ENCODE assay signal across 8 cellular contexts in the genomic region with DNA sequence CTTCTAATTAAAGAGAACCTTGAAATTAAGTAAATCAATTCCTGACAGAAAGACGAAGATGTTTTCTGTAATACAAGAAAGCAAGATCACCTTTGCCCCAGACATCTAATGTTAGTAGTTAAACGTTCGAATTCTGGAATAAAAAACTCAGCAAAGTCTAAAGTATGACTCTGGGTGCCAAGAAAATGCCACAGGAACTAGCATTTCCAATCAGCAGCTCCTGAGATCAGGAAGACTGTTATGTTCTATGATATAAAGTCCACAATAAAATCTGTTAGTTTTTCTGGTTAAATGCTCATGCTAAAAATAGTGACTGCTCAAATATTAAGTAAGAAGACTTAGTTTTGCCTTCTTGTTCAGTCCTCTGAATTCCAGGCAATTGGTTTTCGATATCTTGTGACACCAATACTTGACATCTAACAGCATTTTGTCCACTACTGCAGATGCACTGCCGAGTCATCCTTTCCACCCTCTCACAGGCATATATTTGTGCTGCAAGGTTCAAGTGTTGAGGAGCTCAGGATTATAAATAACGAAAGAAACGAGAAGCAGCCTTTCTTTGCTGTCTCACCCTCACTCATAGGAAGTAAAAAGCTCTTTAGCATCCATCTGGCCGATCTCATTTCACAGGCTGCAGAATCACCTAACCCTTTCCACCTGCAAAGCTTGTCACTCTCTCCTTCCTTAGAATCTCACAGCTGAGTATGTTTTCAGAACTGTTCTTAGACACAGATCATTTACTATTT. TPM values are rescaled to one million over a fixed set of nuclear protein-coding genes. Genes with fewer than 3 reads are reported as not detected.
DNase-seq lines count a peak whose midpoint lies in the region; ATAC-seq and TF ChIP-seq lines count a peak whose summit lies in the region.

No MANE protein-coding gene starts in this region.

- H3K79me2 ChIP-seq in OCI-LY7 (ENCODE audit: insufficient read depth, low read depth, low read length): no peaks in the 10 kb centered on the region

- no peaks in the 10 kb centered on the region for H3K9me3 Mint-ChIP-seq in CD14-positive monocyte
- H3K9me3 Mint-ChIP-seq in activated naive CD8-positive, alpha-beta T cell treated with anti-CD3 and anti-CD28 coated beads, Interleukin-2, amount 10 ng/mL, durations not matched to agents 7 days and 5 days: no peaks in the 10 kb centered on the region

- POLR2A ChIA-PET in activated naive CD8-positive, alpha-beta T cell treated with anti-CD3 and anti-CD28 coated beads, Interleukin-2, amount 10 ng/mL, durations not matched to agents 7 days and 5 days (lab: Charles Lee): interaction anchor here (0.9 to 1.8 kb wide), 4 partner anchors 13 to 32 kb away, joined by 3 to 7 read pairs (median 3); partner anchors contain the start of gene SSH1
- POLR2A ChIA-PET in OCI-LY7 (lab: Charles Lee): interaction anchor here (0.8 kb wide), 1 partner anchor 14 kb away, joined by 3 read pairs; no protein-coding TSS in a partner anchor

- no peak overlapping the region for H3K27ac ChIP-seq in OCI-LY7 (ENCODE audit: low read depth, low read length, poor library complexity, severe bottlenecking)

- H3K4me3 Mint-ChIP-seq in CD14-positive monocyte: peak overlapping the region in 1 of 2 donors; percentile 85
- H3K4me3 Mint-ChIP-seq in activated naive CD8-positive, alpha-beta T cell treated with anti-CD3 and anti-CD28 coated beads, Interleukin-2, amount 10 ng/mL, durations not matched to agents 7 days and 5 days: peak overlapping the region; percentile 8

- no peaks in the 10 kb centered on the region for H3K9me2 ChIP-seq in OCI-LY7 (ENCODE audit: insufficient read depth, low read length)

- DNase-seq in CD14-positive monocyte (ENCODE audit: low spot score): no peak
- DNase-seq in activated naive CD8-positive, alpha-beta T cell treated with anti-CD3 and anti-CD28 coated beads, Interleukin-2, amount 10 ng/mL, durations not matched to agents 7 days and 5 days: no peak
- DNase-seq in medulla oblongata (ENCODE audit: extremely low spot score): peak; percentile 66
- no peak for DNase-seq in NCI-H146 treated with DMSO at 0.1 percent for 48 hours (lab: John Stamatoyannopoulos, UW; ENCODE audit: unreplicated experiment)
- DNase-seq in SK-N-DZ (ENCODE audit: low spot score): no peak
- DNase-seq in OCI-LY7 (ENCODE audit: low spot score): no peak

- H3K27me3 Mint-ChIP-seq in CD14-positive monocyte (ENCODE audit: low read depth in 3 of 3): peaks cover 0 to 1% (median 0%) of the 10 kb centered on the region in 3 donors
- no peaks in the 10 kb centered on the region for H3K27me3 Mint-ChIP-seq in activated naive CD8-positive, alpha-beta T cell treated with anti-CD3 and anti-CD28 coated beads, Interleukin-2, amount 10 ng/mL, durations not matched to agents 7 days and 5 days

- H3K36me3 Mint-ChIP-seq in CD14-positive monocyte: peaks cover 46 to 47% of the 10 kb centered on the region in 2 donors
- H3K36me3 Mint-ChIP-seq in activated naive CD8-positive, alpha-beta T cell treated with anti-CD3 and anti-CD28 coated beads, Interleukin-2, amount 10 ng/mL, durations not matched to agents 7 days and 5 days: peaks cover 12% of the 10 kb centered on the region

- H3K4me2 ChIP-seq in OCI-LY7 (ENCODE audit: low read length): no peak overlapping the region; the same call in 1 of the 2 replicates

- H3K36me3 ChIP-seq in OCI-LY7 (ENCODE audit: insufficient read depth, low read length): peaks cover 5% of the 10 kb centered on the region; the same call in 1 of the 2 replicates

- peaks cover 71% of the 10 kb centered on the region for H3K4me1 Mint-ChIP-seq in CD14-positive monocyte
- peaks cover 39% of the 10 kb centered on the region for H3K4me1 Mint-ChIP-seq in activated naive CD8-positive, alpha-beta T cell treated with anti-CD3 and anti-CD28 coated beads, Interleukin-2, amount 10 ng/mL, durations not matched to agents 7 days and 5 days

- no peak overlapping the region for H3K4me3 ChIP-seq in OCI-LY7 (ENCODE audit: low read depth, low read length, poor library complexity, severe bottlenecking)

- no peaks in the 10 kb centered on the region for H3K9me3 ChIP-seq in OCI-LY7 (ENCODE audit: low read length)

- peaks cover 7% of the 10 kb centered on the region for H3K4me1 ChIP-seq in OCI-LY7 (ENCODE audit: insufficient read depth, low read length, poor library complexity, severe bottlenecking)

- intact Hi-C loops in CD14-positive monocyte (cut with micrococcal nuclease) (loop anchor here in 1 of 2 donors (10.0 kb wide), 1 partner anchor 79 kb away; no protein-coding TSS in a partner anchor), OCI-LY7 (cut with micrococcal nuclease; ENCODE audit: unreplicated experiment) (no loop called here)

- CTCF ChIA-PET in OCI-LY7 (lab: Charles Lee; ENCODE audit: unreplicated experiment): interaction anchor here (1.6 kb wide), 1 partner anchor 25 kb away, joined by 14 read pairs; no protein-coding TSS in a partner anchor

- no peak for TF ChIP-seq CTCF in CD14-positive monocyte (IDR thresholded peaks at IDR 0.05)
- TF ChIP-seq CTCF in OCI-LY7 (conservative IDR thresholded peaks at IDR 0.05; ENCODE audit: low read length): no peak

- ATAC-seq in HG02610 (IDR thresholded peaks at IDR 0.05; ENCODE audit: unreplicated experiment): peak; percentile 40
- no peak for ATAC-seq in activated naive CD8-positive, alpha-beta T cell treated with anti-CD3 and anti-CD28 coated beads, Interleukin-2, amount 10 ng/mL, durations not matched to agents 7 days and 5 days (ENCODE audit: low read depth)
- ATAC-seq in HG02763 (IDR thresholded peaks at IDR 0.05; ENCODE audit: unreplicated experiment): no peak

- peak overlapping the region; percentile 81 to 96 (median 91) for H3K27ac Mint-ChIP-seq in CD14-positive monocyte
- peak overlapping the region; percentile 7 for H3K27ac Mint-ChIP-seq in activated naive CD8-positive, alpha-beta T cell treated with anti-CD3 and anti-CD28 coated beads, Interleukin-2, amount 10 ng/mL, durations not matched to agents 7 days and 5 days

- H2AFZ ChIP-seq in OCI-LY7 (ENCODE audit: low read length): no peak overlapping the region

- no peaks in the 10 kb centered on the region for H4K20me1 ChIP-seq in OCI-LY7 (ENCODE audit: insufficient read depth, low read length)

- no TSS peak for BruUV-seq in OCI-LY7 (replicated peaks; lab: Mats Ljungman, UMichigan)

RNA-seq across cellular contexts. Expression of gene SSH1, which starts 32.0 kb away (rescaled TPM):
- polyA plus RNA-seq in CD14-positive monocyte: 1 to 10 TPM; 5.2 to 8.7 TPM
- total RNA-seq in activated naive CD8-positive, alpha-beta T cell treated with anti-CD3 and anti-CD28 coated beads, Interleukin-2, amount 10 ng/mL, durations not matched to agents 7 days and 5 days: 10 to 100 TPM; 29.7 to 36.9 TPM
- 3.6 and 3.7 TPM in 2 replicates for polyA plus RNA-seq in SK-N-DZ (2014; cell fraction: cytosol; rRNA removed)
- 2.5 and 4.4 TPM in 2 replicates for polyA plus RNA-seq in SK-N-DZ (2014; cell fraction: nucleus; rRNA removed)
- 5.3 and 8.0 TPM in 2 replicates for total RNA-seq in OCI-LY7 (2014; rRNA removed; shearing (Covaris generic))
- total RNA-seq in OCI-LY7 (2022): 16.6 and 17.2 TPM in 2 replicates

RNA-seq across cellular contexts. Expression of gene DAO, which starts 54.5 kb away (rescaled TPM):
- not detected for polyA plus RNA-seq in CD14-positive monocyte
- total RNA-seq in activated naive CD8-positive, alpha-beta T cell treated with anti-CD3 and anti-CD28 coated beads, Interleukin-2, amount 10 ng/mL, durations not matched to agents 7 days and 5 days: not detected
- not detected in 2 replicates for polyA plus RNA-seq in SK-N-DZ (2014; cell fraction: cytosol; rRNA removed)
- not detected in 2 replicates for polyA plus RNA-seq in SK-N-DZ (2014; cell fraction: nucleus; rRNA removed)
- not detected in 2 replicates for total RNA-seq in OCI-LY7 (2014; rRNA removed; shearing (Covaris generic))
- not detected in 2 replicates for total RNA-seq in OCI-LY7 (2022)
